Comparison of ENCODE assay signal across 2 cellular contexts in genomic region chr22:25433381-25433970, GRCh38.
TF ChIP-seq lines count a peak whose summit lies in the region.
"Not testable (repeated sequence)": the region's sequence is repeated elsewhere in the genome, so short reads cannot be mapped to it uniquely, and the experiment has no call there.

No MANE protein-coding gene starts in this region.

TF ChIP-seq in HEK293, 187 proteins besides CTCF, POLR2A, EP300 and RAD21:
- TF ChIP-seq, protein P1, sequence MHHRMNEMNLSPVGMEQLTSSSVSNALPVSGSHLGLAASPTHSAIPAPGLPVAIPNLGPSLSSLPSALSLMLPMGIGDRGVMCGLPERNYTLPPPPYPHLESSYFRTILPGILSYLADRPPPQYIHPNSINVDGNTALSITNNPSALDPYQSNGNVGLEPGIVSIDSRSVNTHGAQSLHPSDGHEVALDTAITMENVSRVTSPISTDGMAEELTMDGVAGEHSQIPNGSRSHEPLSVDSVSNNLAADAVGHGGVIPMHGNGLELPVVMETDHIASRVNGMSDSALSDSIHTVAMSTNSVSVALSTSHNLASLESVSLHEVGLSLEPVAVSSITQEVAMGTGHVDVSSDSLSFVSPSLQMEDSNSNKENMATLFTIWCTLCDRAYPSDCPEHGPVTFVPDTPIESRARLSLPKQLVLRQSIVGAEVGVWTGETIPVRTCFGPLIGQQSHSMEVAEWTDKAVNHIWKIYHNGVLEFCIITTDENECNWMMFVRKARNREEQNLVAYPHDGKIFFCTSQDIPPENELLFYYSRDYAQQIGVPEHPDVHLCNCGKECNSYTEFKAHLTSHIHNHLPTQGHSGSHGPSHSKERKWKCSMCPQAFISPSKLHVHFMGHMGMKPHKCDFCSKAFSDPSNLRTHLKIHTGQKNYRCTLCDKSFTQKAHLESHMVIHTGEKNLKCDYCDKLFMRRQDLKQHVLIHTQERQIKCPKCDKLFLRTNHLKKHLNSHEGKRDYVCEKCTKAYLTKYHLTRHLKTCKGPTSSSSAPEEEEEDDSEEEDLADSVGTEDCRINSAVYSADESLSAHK (tag by site-specific recombination; IDR thresholded peaks at IDR 0.05), result peak; percentile 35; the same call in 1 of the 2 replicates
- TF ChIP-seq, protein P2, sequence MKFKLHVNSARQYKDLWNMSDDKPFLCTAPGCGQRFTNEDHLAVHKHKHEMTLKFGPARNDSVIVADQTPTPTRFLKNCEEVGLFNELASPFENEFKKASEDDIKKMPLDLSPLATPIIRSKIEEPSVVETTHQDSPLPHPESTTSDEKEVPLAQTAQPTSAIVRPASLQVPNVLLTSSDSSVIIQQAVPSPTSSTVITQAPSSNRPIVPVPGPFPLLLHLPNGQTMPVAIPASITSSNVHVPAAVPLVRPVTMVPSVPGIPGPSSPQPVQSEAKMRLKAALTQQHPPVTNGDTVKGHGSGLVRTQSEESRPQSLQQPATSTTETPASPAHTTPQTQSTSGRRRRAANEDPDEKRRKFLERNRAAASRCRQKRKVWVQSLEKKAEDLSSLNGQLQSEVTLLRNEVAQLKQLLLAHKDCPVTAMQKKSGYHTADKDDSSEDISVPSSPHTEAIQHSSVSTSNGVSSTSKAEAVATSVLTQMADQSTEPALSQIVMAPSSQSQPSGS (tag by site-specific recombination; IDR thresholded peaks at IDR 0.05; ENCODE audit: low read depth), result peak; percentile 63; the same call in 1 of the 2 replicates

TF ChIP-seq in HepG2, 621 proteins besides CTCF, POLR2A, EP300 and RAD21 (continued from another document):
- peak; percentile 51 for TF ChIP-seq HNF4A (CRISPR knock-in tag; IDR thresholded peaks at IDR 0.05)
- TF ChIP-seq GABPA (IDR thresholded peaks at IDR 0.05; ENCODE audit: low read depth, low read length); ATF7 (CRISPR knock-in tag; IDR thresholded peaks at IDR 0.05): not testable (repeated sequence)
- peak; percentile 18; the same call in 1 of the 2 replicates for TF ChIP-seq GABPA (CRISPR knock-in tag; IDR thresholded peaks at IDR 0.05; ENCODE audit: low read depth)
- 0 out of 2 replicates have a peak, but pooled peaks have one; percentile 30 for TF ChIP-seq NR2C2 (CRISPR knock-in tag; IDR thresholded peaks at IDR 0.05; ENCODE audit: borderline replicate concordance)
- TF ChIP-seq GATAD2A (CRISPR knock-in tag; IDR thresholded peaks at IDR 0.05), result 0 out of 2 replicates have a peak, but pooled peaks have one; percentile 10
- peak; percentile 50 for TF ChIP-seq PAXIP1 (CRISPR knock-in tag; conservative IDR thresholded peaks at IDR 0.05)
- peak; percentile 91 for TF ChIP-seq ATF7 (IDR thresholded peaks at IDR 0.05)
